8 cellular contexts compared by ENCODE assay signal in the genomic region with DNA sequence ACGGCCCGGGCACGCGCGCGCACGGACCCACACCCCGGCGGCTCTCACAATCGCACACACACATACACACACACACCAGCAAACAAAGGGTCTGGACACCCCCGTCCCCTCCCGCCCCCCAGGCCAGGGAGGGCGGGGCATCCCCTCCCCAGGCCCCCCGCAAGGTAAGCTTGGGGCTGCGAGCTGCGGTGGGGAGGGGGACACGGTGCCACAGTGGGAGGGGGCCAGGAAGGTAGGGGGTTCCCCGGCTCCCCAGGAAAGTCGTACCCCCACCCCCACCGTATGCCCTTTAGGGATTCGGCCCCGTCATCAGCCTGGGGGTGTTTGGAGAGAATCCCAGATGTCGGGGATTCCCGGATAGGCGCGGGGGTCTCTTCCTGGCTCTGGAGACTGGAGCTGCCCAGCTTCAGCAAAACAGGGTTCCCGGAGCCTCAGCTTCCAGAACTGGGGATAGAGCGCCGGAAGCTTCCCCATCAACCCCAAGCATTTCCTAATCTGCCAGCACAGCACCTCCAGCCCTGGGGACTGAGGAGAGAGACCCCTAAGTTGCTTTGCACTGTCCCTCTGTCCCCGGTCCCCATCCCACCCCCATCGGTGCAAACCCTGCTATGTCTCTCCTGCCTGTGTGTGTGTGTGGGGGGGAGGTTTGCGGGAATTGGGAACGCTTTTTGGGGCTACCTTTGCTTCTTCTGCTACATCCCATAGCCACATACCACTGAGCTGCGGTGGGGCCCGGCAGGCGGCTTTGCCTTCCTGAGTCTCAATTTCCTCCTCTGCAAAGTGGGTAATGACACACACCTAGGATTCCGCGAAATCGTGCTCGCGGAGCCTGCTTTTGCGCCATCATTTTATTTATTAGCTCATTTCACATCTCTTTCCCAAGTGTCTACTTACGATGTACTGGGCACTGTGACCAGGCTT. TPM values are rescaled to one million over a fixed set of nuclear protein-coding genes. Genes with fewer than 3 reads are reported as not detected.
A peak's percentile ranks its signal among the peaks of the same experiment; 100 is the strongest.
DNase-seq lines count a peak whose midpoint lies in the region; ATAC-seq and TF ChIP-seq lines count a peak whose summit lies in the region.

No MANE protein-coding gene starts in this region.

- no peak overlapping the region for H4K91ac ChIP-seq in neuronal stem cell (ENCODE audit: low read depth, low read length, poor library complexity)

- no peak for TF ChIP-seq POLR2A in Peyer's patch (IDR thresholded peaks at IDR 0.05)

- POLR2A ChIA-PET in CD8-positive, alpha-beta memory T cell (lab: Charles Lee), result interaction anchor here (0.6 to 2.5 kb wide), 6 partner anchors 11 to 297 kb away, joined by 3 to 9 read pairs (median 4); no protein-coding TSS in a partner anchor

- H3K14ac ChIP-seq in neuronal stem cell (ENCODE audit: low read length), result peak overlapping the region; percentile 15

- no peak overlapping the region for H4K8ac ChIP-seq in neuronal stem cell (ENCODE audit: low read depth, low read length)

- WGBS in neuronal stem cell (ENCODE audit: extremely low coverage in 2 of 2, insufficient read length in 2 of 2, insufficient replicate concordance in 1 of 2), 2 donors, result no CpG with 5 or more reads among the region's 43 CpGs

- no peak overlapping the region for H3K23ac ChIP-seq in neuronal stem cell (ENCODE audit: low read depth, low read length, poor library complexity)

- H3K36me3 ChIP-seq in CD8-positive, alpha-beta memory T cell (ENCODE audit: insufficient read depth, low read length), result no peaks in the 10 kb centered on the region
- H3K36me3 ChIP-seq in Peyer's patch (no peaks in the 10 kb centered on the region), neuronal stem cell (replicated peaks in 1 of 2; ENCODE audit: control insufficient read depth in 2 of 2, insufficient read depth in 2 of 2, low read length in 2 of 2) (peaks cover 0 to 16% of the 10 kb centered on the region in 2 donors)

- peak overlapping the region; percentile 88 to 99 (median 96) for H3K4me3 Mint-ChIP-seq in CD8-positive, alpha-beta memory T cell
- H3K4me3 Mint-ChIP-seq in chondrocyte (ENCODE audit: unreplicated experiment), result peak overlapping the region; percentile 95

- ATAC-seq in GM18907 (IDR thresholded peaks at IDR 0.05; ENCODE audit: unreplicated experiment) (no peak), HG02642 (IDR thresholded peaks at IDR 0.05; ENCODE audit: poor library complexity, unreplicated experiment) (no peak)

- CTCF ChIA-PET in CD8-positive, alpha-beta memory T cell (lab: Charles Lee), result interaction anchor here (0.6 to 29.2 kb wide), 9 partner anchors 9 to 146 kb away, joined by 3 to 788 read pairs (median 4); a partner anchor contains a TSS

- peaks cover 0 to 20% (median 0%) of the 10 kb centered on the region in 3 donors for H3K36me3 Mint-ChIP-seq in CD8-positive, alpha-beta memory T cell
- no peaks in the 10 kb centered on the region for H3K36me3 Mint-ChIP-seq in chondrocyte (ENCODE audit: low read depth)

- H3K4me3 ChIP-seq in CD8-positive, alpha-beta memory T cell (ENCODE audit: low read length), result peak overlapping the region; percentile 99
- H3K4me3 ChIP-seq in Peyer's patch, result peak overlapping the region; percentile 79 to 96 (median 84)
- H3K4me3 ChIP-seq in neuronal stem cell (ENCODE audit: low read length in 2 of 2), result peak overlapping the region; percentile 91 to 93

- TF ChIP-seq CTCF in Peyer's patch (IDR thresholded peaks at IDR 0.05), result no peak
- no peak for TF ChIP-seq CTCF in chondrocyte (IDR thresholded peaks at IDR 0.05)

- DNase-seq in CD8-positive, alpha-beta memory T cell, result peak in 2 of 5 donors; percentile 41 to 45
- no peak for DNase-seq in Peyer's patch
- no peak for DNase-seq in chondrocyte (ENCODE audit: low spot score)
- DNase-seq in neuronal stem cell (ENCODE audit: low spot score), result no peak
- DNase-seq in NCI-H526 treated with DMSO at 0.1 percent for 48 hours (lab: John Stamatoyannopoulos, UW), result no peak
- no peak for DNase-seq in DMS79 (lab: John Stamatoyannopoulos, UW)

- peaks cover 80% of the 10 kb centered on the region for H3K4me1 ChIP-seq in CD8-positive, alpha-beta memory T cell (ENCODE audit: insufficient read depth, low read length)
- H3K4me1 ChIP-seq in Peyer's patch (peaks cover 5 to 42% (median 27%) of the 10 kb centered on the region in 4 donors), neuronal stem cell (ENCODE audit: control insufficient read depth in 2 of 2, insufficient read depth in 1 of 2, low read depth in 1 of 2, low read length in 2 of 2) (peaks cover 9 to 13% of the 10 kb centered on the region in 2 donors)

- peak overlapping the region; percentile 96 to 100 (median 99) for H3K27ac Mint-ChIP-seq in CD8-positive, alpha-beta memory T cell
- peak overlapping the region; percentile 59 for H3K27ac Mint-ChIP-seq in chondrocyte (ENCODE audit: unreplicated experiment)

- no peak overlapping the region for H2BK12ac ChIP-seq in neuronal stem cell (ENCODE audit: low read length)

- H3K27me3 Mint-ChIP-seq in CD8-positive, alpha-beta memory T cell, result peaks cover 0 to 11% of the 10 kb centered on the region in 2 donors
- peaks cover 2% of the 10 kb centered on the region for H3K27me3 Mint-ChIP-seq in chondrocyte (ENCODE audit: low read depth)

- H3K27me3 ChIP-seq in CD8-positive, alpha-beta memory T cell (ENCODE audit: insufficient read depth, low read length, poor library complexity, severe bottlenecking), result no peaks in the 10 kb centered on the region
- H3K27me3 ChIP-seq in Peyer's patch (peaks cover 0 to 13% of the 10 kb centered on the region in 2 donors), neuronal stem cell (ENCODE audit: control insufficient read depth in 3 of 3, insufficient read depth in 3 of 3, low read depth in 1 of 3, low read length in 3 of 3) (peaks cover 0 to 9% (median 3%) of the 10 kb centered on the region in 3 experiments)

- peak overlapping the region; percentile 87 for H3K9ac ChIP-seq in neuronal stem cell (ENCODE audit: low read depth, low read length, poor library complexity)

- peak overlapping the region; percentile 98 for H3K27ac ChIP-seq in CD8-positive, alpha-beta memory T cell (ENCODE audit: low read depth, low read length)
- H3K27ac ChIP-seq in Peyer's patch (peak overlapping the region in 2 of 4 donors; percentile 72 to 73), neuronal stem cell (replicated peaks; ENCODE audit: low read length) (no peak overlapping the region)

- H3K9me3 ChIP-seq in CD8-positive, alpha-beta memory T cell (ENCODE audit: low read length), result no peaks in the 10 kb centered on the region
- no peaks in the 10 kb centered on the region for H3K9me3 ChIP-seq in Peyer's patch
- H3K9me3 ChIP-seq in neuronal stem cell (replicated peaks in 1 of 2; ENCODE audit: control insufficient read depth in 2 of 2, insufficient read depth in 1 of 2, low read depth in 1 of 2, low read length in 2 of 2), result no peaks in the 10 kb centered on the region

- peaks cover 11% of the 10 kb centered on the region for H3K79me1 ChIP-seq in neuronal stem cell (ENCODE audit: low read depth, low read length)

- peak overlapping the region; percentile 98 for H3K18ac ChIP-seq in neuronal stem cell (ENCODE audit: low read length)

- H2BK15ac ChIP-seq in neuronal stem cell (ENCODE audit: low read length), result peak overlapping the region; percentile 79

- peak overlapping the region; percentile 89 for H3K4me2 ChIP-seq in neuronal stem cell (ENCODE audit: insufficient read depth, low read length, poor library complexity, severe bottlenecking)

- H3K9me3 Mint-ChIP-seq in CD8-positive, alpha-beta memory T cell, result no peaks in the 10 kb centered on the region
- no peaks in the 10 kb centered on the region for H3K9me3 Mint-ChIP-seq in chondrocyte (ENCODE audit: low read depth)

- H2AK5ac ChIP-seq in neuronal stem cell (ENCODE audit: low read depth, low read length), result peak overlapping the region; percentile 58

- peaks cover 70 to 89% (median 79%) of the 10 kb centered on the region in 3 donors for H3K4me1 Mint-ChIP-seq in CD8-positive, alpha-beta memory T cell
- H3K4me1 Mint-ChIP-seq in chondrocyte (ENCODE audit: low read depth), result peaks cover 37% of the 10 kb centered on the region

- H2AFZ ChIP-seq in neuronal stem cell (ENCODE audit: low read length), result peak overlapping the region; percentile 98

- no peak overlapping the region for H2BK5ac ChIP-seq in neuronal stem cell (ENCODE audit: low read length)

- H2BK120ac ChIP-seq in neuronal stem cell (ENCODE audit: low read depth, low read length), result no peak overlapping the region

- H3K4ac ChIP-seq in neuronal stem cell (ENCODE audit: low read length), result peak overlapping the region; percentile 44

RNA-seq across cellular contexts. Expression of a gene that starts 1.8 kb away (rescaled TPM):
- 100 to 1,000 TPM; 273 to 277 TPM for total RNA-seq in CD8-positive, alpha-beta memory T cell
- polyA plus RNA-seq in CD8-positive, alpha-beta memory T cell, result 100 TPM
- 100 to 1,000 TPM; 118 to 443 (median 159) TPM for total RNA-seq in Peyer's patch
- total RNA-seq in chondrocyte, result 137 to 159 TPM (median 141 TPM) in 3 replicates
- 93.1 TPM for polyA plus RNA-seq in neuronal stem cell (2013, experiment 1 of 2)
- 91.5 TPM for polyA plus RNA-seq in neuronal stem cell (2013, experiment 2 of 2)

RNA-seq across cellular contexts. Expression of a gene that starts 15.2 kb away (rescaled TPM):
- 10 to 100 TPM; 21.6 to 22.2 TPM for total RNA-seq in CD8-positive, alpha-beta memory T cell
- 7.5 TPM for polyA plus RNA-seq in CD8-positive, alpha-beta memory T cell
- total RNA-seq in Peyer's patch (1 to 10 TPM; 3.3 to 7.2 (median 5.1) TPM), chondrocyte (16.8 to 18.9 TPM (median 18.8 TPM) in 3 replicates)
- polyA plus RNA-seq in neuronal stem cell (2013, experiment 1 of 2), result 3.9 TPM
- 4.1 TPM for polyA plus RNA-seq in neuronal stem cell (2013, experiment 2 of 2)

RNA-seq across cellular contexts. Expression of a gene that starts 24.8 kb away (rescaled TPM):
- 100 to 1,000 TPM; 210 to 212 TPM for total RNA-seq in CD8-positive, alpha-beta memory T cell
- polyA plus RNA-seq in CD8-positive, alpha-beta memory T cell, result 74.4 TPM
- total RNA-seq in Peyer's patch (100 to 1,000 TPM; 138 to 531 (median 246) TPM), chondrocyte (94.4 to 132 TPM (median 104 TPM) in 3 replicates)
- 31.5 TPM for polyA plus RNA-seq in neuronal stem cell (2013, experiment 1 of 2)
- 29.4 TPM for polyA plus RNA-seq in neuronal stem cell (2013, experiment 2 of 2)
